1 cellular context compared by ENCODE assay signal in the genomic region with DNA sequence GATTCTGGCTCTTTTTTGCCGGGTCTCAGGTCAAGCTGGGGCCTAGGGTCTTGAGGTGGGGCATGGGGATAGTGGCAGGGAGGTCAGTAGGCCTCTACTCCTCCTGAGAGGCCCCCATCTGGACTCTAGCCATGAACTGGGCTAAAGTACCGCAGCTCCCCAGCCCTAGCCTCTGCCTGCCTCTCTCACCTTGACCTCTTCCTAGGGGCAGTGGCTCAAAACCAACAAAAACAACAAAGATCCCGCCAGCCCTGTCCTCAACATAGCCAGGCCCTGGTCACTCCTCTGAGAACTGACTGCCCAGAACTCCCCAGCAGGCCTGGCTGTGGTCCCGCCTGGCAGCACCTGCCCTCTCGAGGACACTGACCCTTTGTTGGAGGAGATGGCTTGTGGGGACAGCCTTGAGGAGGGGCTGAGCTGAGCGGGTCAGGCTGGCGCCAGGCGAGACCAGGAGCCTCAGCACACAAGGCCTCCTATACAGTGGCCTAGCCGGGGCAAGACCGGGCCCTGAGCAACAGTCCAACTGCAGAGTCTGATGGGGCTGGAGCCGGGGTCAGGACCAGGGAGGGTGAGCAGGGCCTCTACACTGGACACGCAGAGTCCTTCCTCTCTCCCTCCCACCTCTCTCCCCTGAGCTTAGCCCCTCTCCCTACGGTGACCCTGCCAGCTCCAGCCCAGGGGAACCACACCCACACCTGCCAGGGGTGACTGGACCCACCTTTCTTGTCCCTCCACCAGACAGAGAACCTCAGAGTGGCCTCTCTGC.
A peak's percentile ranks its signal among the peaks of the same experiment; 100 is the strongest.
TF ChIP-seq lines count a peak whose summit lies in the region.

No MANE protein-coding gene starts in this region.

TF ChIP-seq in HepG2, 621 proteins besides CTCF, POLR2A, EP300 and RAD21 (continues in another document):
- TF ChIP-seq, protein P1, sequence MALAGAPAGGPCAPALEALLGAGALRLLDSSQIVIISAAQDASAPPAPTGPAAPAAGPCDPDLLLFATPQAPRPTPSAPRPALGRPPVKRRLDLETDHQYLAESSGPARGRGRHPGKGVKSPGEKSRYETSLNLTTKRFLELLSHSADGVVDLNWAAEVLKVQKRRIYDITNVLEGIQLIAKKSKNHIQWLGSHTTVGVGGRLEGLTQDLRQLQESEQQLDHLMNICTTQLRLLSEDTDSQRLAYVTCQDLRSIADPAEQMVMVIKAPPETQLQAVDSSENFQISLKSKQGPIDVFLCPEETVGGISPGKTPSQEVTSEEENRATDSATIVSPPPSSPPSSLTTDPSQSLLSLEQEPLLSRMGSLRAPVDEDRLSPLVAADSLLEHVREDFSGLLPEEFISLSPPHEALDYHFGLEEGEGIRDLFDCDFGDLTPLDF (CRISPR knock-in tag; IDR thresholded peaks at IDR 0.05), result 0 out of 2 replicates have a peak, but pooled peaks have one; percentile 30
- TF ChIP-seq KDM5A (IDR thresholded peaks at IDR 0.05; ENCODE audit: borderline replicate concordance, low read length) (no peak), ZKSCAN8 (CRISPR knock-in tag; IDR thresholded peaks at IDR 0.05; ENCODE audit: borderline replicate concordance) (peak; percentile 89), SRSF9 (IDR thresholded peaks at IDR 0.05; ENCODE audit: borderline replicate concordance, insufficient read depth, low read depth, low read length, poor library complexity, severe bottlenecking) (no peak), ARNT2 (CRISPR knock-in tag; IDR thresholded peaks at IDR 0.05; ENCODE audit: low read depth) (peak; percentile 69; the same call in 1 of the 2 replicates), FIP1L1 (IDR thresholded peaks at IDR 0.05; ENCODE audit: borderline replicate concordance, insufficient read depth, low read depth, low read length) (no peak), RFX1 (IDR thresholded peaks at IDR 0.05) (no peak), ZNF143 (CRISPR knock-in tag; IDR thresholded peaks at IDR 0.05) (peak; percentile 47), MAFF (IDR thresholded peaks at IDR 0.05; ENCODE audit: low read depth, low read length) (no peak), ZNF441 (CRISPR knock-in tag; IDR thresholded peaks at IDR 0.05; ENCODE audit: borderline replicate concordance) (0 out of 2 replicates have a peak, but pooled peaks have one; percentile 35), MIER2 (CRISPR knock-in tag; IDR thresholded peaks at IDR 0.05) (peak; percentile 84), ZNF468 (CRISPR knock-in tag; IDR thresholded peaks at IDR 0.05) (no peak), SKI (IDR thresholded peaks at IDR 0.05; ENCODE audit: partially characterized antibody) (peak; percentile 98), PHF8 (CRISPR knock-in tag; IDR thresholded peaks at IDR 0.05) (peak; percentile 75), ZNF343 (CRISPR knock-in tag; IDR thresholded peaks at IDR 0.05) (peak; percentile 66; the same call in 1 of the 2 replicates), PRMT3 (CRISPR knock-in tag; IDR thresholded peaks at IDR 0.05; ENCODE audit: borderline replicate concordance, low read depth) (peak; percentile 87; the same call in 1 of the 2 replicates), TARDBP (CRISPR knock-in tag; IDR thresholded peaks at IDR 0.05) (peak; percentile 94), SATB2 (CRISPR knock-in tag; IDR thresholded peaks at IDR 0.05) (no peak), GATAD1 (CRISPR knock-in tag; IDR thresholded peaks at IDR 0.05) (peak; percentile 68), ZNF124 (CRISPR knock-in tag; IDR thresholded peaks at IDR 0.05) (peak; percentile 74; the same call in 1 of the 2 replicates), ZNF235 (CRISPR knock-in tag; IDR thresholded peaks at IDR 0.05; ENCODE audit: borderline replicate concordance) (no peak), SALL1 (CRISPR knock-in tag; IDR thresholded peaks at IDR 0.05) (peak; percentile 95), MBD4 (IDR thresholded peaks at IDR 0.05; ENCODE audit: borderline replicate concordance, low read length) (no peak), ZNF563 (CRISPR knock-in tag; IDR thresholded peaks at IDR 0.05) (peak; percentile 76; the same call in 1 of the 2 replicates), KLF11 (CRISPR knock-in tag; IDR thresholded peaks at IDR 0.05) (no peak; the same call in 1 of the 2 replicates), ZNF569 (CRISPR knock-in tag; IDR thresholded peaks at IDR 0.05; ENCODE audit: borderline replicate concordance) (no peak; the same call in 1 of the 2 replicates)
- TF ChIP-seq, protein P2, sequence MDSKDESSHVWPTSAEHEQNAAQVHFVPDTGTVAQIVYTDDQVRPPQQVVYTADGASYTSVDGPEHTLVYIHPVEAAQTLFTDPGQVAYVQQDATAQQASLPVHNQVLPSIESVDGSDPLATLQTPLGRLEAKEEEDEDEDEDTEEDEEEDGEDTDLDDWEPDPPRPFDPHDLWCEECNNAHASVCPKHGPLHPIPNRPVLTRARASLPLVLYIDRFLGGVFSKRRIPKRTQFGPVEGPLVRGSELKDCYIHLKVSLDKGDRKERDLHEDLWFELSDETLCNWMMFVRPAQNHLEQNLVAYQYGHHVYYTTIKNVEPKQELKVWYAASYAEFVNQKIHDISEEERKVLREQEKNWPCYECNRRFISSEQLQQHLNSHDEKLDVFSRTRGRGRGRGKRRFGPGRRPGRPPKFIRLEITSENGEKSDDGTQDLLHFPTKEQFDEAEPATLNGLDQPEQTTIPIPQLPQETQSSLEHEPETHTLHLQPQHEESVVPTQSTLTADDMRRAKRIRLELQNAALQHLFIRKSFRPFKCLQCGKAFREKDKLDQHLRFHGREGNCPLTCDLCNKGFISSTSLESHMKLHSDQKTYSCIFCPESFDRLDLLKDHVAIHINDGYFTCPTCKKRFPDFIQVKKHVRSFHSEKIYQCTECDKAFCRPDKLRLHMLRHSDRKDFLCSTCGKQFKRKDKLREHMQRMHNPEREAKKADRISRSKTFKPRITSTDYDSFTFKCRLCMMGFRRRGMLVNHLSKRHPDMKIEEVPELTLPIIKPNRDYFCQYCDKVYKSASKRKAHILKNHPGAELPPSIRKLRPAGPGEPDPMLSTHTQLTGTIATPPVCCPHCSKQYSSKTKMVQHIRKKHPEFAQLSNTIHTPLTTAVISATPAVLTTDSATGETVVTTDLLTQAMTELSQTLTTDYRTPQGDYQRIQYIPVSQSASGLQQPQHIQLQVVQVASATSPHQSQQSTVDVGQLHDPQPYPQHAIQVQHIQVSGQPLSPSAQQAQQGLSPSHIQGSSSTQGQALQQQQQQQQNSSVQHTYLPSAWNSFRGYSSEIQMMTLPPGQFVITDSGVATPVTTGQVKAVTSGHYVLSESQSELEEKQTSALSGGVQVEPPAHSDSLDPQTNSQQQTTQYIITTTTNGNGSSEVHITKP (CRISPR knock-in tag; IDR thresholded peaks at IDR 0.05; ENCODE audit: low read depth), result peak; percentile 93
- TF ChIP-seq, protein P3, sequence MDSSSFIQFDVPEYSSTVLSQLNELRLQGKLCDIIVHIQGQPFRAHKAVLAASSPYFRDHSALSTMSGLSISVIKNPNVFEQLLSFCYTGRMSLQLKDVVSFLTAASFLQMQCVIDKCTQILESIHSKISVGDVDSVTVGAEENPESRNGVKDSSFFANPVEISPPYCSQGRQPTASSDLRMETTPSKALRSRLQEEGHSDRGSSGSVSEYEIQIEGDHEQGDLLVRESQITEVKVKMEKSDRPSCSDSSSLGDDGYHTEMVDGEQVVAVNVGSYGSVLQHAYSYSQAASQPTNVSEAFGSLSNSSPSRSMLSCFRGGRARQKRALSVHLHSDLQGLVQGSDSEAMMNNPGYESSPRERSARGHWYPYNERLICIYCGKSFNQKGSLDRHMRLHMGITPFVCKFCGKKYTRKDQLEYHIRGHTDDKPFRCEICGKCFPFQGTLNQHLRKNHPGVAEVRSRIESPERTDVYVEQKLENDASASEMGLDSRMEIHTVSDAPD (CRISPR knock-in tag; IDR thresholded peaks at IDR 0.05), result peak; percentile 90; the same call in 1 of the 2 replicates
- TF ChIP-seq, protein P4, sequence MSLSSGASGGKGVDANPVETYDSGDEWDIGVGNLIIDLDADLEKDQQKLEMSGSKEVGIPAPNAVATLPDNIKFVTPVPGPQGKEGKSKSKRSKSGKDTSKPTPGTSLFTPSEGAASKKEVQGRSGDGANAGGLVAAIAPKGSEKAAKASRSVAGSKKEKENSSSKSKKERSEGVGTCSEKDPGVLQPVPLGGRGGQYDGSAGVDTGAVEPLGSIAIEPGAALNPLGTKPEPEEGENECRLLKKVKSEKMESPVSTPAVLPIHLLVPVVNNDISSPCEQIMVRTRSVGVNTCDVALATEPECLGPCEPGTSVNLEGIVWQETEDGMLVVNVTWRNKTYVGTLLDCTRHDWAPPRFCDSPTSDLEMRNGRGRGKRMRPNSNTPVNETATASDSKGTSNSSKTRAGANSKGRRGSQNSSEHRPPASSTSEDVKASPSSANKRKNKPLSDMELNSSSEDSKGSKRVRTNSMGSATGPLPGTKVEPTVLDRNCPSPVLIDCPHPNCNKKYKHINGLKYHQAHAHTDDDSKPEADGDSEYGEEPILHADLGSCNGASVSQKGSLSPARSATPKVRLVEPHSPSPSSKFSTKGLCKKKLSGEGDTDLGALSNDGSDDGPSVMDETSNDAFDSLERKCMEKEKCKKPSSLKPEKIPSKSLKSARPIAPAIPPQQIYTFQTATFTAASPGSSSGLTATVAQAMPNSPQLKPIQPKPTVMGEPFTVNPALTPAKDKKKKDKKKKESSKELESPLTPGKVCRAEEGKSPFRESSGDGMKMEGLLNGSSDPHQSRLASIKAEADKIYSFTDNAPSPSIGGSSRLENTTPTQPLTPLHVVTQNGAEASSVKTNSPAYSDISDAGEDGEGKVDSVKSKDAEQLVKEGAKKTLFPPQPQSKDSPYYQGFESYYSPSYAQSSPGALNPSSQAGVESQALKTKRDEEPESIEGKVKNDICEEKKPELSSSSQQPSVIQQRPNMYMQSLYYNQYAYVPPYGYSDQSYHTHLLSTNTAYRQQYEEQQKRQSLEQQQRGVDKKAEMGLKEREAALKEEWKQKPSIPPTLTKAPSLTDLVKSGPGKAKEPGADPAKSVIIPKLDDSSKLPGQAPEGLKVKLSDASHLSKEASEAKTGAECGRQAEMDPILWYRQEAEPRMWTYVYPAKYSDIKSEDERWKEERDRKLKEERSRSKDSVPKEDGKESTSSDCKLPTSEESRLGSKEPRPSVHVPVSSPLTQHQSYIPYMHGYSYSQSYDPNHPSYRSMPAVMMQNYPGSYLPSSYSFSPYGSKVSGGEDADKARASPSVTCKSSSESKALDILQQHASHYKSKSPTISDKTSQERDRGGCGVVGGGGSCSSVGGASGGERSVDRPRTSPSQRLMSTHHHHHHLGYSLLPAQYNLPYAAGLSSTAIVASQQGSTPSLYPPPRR (CRISPR knock-in tag; IDR thresholded peaks at IDR 0.05; ENCODE audit: borderline replicate concordance), result peak; percentile 88
- TF ChIP-seq, protein P5, sequence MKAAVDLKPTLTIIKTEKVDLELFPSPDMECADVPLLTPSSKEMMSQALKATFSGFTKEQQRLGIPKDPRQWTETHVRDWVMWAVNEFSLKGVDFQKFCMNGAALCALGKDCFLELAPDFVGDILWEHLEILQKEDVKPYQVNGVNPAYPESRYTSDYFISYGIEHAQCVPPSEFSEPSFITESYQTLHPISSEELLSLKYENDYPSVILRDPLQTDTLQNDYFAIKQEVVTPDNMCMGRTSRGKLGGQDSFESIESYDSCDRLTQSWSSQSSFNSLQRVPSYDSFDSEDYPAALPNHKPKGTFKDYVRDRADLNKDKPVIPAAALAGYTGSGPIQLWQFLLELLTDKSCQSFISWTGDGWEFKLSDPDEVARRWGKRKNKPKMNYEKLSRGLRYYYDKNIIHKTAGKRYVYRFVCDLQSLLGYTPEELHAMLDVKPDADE (CRISPR knock-in tag; IDR thresholded peaks at IDR 0.05), result no peak
- TF ChIP-seq, protein P6, sequence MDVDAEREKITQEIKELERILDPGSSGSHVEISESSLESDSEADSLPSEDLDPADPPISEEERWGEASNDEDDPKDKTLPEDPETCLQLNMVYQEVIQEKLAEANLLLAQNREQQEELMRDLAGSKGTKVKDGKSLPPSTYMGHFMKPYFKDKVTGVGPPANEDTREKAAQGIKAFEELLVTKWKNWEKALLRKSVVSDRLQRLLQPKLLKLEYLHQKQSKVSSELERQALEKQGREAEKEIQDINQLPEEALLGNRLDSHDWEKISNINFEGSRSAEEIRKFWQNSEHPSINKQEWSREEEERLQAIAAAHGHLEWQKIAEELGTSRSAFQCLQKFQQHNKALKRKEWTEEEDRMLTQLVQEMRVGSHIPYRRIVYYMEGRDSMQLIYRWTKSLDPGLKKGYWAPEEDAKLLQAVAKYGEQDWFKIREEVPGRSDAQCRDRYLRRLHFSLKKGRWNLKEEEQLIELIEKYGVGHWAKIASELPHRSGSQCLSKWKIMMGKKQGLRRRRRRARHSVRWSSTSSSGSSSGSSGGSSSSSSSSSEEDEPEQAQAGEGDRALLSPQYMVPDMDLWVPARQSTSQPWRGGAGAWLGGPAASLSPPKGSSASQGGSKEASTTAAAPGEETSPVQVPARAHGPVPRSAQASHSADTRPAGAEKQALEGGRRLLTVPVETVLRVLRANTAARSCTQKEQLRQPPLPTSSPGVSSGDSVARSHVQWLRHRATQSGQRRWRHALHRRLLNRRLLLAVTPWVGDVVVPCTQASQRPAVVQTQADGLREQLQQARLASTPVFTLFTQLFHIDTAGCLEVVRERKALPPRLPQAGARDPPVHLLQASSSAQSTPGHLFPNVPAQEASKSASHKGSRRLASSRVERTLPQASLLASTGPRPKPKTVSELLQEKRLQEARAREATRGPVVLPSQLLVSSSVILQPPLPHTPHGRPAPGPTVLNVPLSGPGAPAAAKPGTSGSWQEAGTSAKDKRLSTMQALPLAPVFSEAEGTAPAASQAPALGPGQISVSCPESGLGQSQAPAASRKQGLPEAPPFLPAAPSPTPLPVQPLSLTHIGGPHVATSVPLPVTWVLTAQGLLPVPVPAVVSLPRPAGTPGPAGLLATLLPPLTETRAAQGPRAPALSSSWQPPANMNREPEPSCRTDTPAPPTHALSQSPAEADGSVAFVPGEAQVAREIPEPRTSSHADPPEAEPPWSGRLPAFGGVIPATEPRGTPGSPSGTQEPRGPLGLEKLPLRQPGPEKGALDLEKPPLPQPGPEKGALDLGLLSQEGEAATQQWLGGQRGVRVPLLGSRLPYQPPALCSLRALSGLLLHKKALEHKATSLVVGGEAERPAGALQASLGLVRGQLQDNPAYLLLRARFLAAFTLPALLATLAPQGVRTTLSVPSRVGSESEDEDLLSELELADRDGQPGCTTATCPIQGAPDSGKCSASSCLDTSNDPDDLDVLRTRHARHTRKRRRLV (CRISPR knock-in tag; IDR thresholded peaks at IDR 0.05), result no peak
- TF ChIP-seq, protein P7, sequence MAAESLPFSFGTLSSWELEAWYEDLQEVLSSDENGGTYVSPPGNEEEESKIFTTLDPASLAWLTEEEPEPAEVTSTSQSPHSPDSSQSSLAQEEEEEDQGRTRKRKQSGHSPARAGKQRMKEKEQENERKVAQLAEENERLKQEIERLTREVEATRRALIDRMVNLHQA (CRISPR knock-in tag; IDR thresholded peaks at IDR 0.05), result no peak
- TF ChIP-seq, protein P8, sequence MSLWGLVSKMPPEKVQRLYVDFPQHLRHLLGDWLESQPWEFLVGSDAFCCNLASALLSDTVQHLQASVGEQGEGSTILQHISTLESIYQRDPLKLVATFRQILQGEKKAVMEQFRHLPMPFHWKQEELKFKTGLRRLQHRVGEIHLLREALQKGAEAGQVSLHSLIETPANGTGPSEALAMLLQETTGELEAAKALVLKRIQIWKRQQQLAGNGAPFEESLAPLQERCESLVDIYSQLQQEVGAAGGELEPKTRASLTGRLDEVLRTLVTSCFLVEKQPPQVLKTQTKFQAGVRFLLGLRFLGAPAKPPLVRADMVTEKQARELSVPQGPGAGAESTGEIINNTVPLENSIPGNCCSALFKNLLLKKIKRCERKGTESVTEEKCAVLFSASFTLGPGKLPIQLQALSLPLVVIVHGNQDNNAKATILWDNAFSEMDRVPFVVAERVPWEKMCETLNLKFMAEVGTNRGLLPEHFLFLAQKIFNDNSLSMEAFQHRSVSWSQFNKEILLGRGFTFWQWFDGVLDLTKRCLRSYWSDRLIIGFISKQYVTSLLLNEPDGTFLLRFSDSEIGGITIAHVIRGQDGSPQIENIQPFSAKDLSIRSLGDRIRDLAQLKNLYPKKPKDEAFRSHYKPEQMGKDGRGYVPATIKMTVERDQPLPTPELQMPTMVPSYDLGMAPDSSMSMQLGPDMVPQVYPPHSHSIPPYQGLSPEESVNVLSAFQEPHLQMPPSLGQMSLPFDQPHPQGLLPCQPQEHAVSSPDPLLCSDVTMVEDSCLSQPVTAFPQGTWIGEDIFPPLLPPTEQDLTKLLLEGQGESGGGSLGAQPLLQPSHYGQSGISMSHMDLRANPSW (CRISPR knock-in tag; IDR thresholded peaks at IDR 0.05; ENCODE audit: borderline replicate concordance), result peak; percentile 74; the same call in 1 of the 2 replicates
